In genomic region chr6:138987643-138988468, GRCh38 we compare ENCODE assay signal across 8 cellular contexts. TPM values are rescaled to one million over a fixed set of nuclear protein-coding genes. Genes with fewer than 3 reads are reported as not detected.
DNase-seq lines count a peak whose midpoint lies in the region; TF ChIP-seq lines count a peak whose summit lies in the region.

REPS1 (minus strand) TSS chr6:138988253; CDS start chr6:138987682, 571 bp downstream.

- H3K4me2 ChIP-seq in neural progenitor cell = peak within 1 kb of the TSS; percentile 93

- H3K27ac Mint-ChIP-seq in neural progenitor cell = peak within 1 kb of the TSS; percentile 76

- H3F3A ChIP-seq in neural progenitor cell (ENCODE audit: low read depth) = no peaks in the 10 kb centered on the region

- H3K9me3 ChIP-seq in neural progenitor cell (ENCODE audit: low read depth) = no peaks in the 10 kb centered on the region

- peaks cover 16% of the 10 kb centered on the region for H3K4me1 ChIP-seq in neural progenitor cell

- peak within 1 kb of the TSS; percentile 97 for H2AFZ ChIP-seq in neural progenitor cell (replicated peaks)

- H3K27me3 Mint-ChIP-seq in neural progenitor cell (ENCODE audit: insufficient read depth, low read depth) = peaks cover 5% of the 10 kb centered on the region

- no peaks in the 10 kb centered on the region for H3K36me3 ChIP-seq in neural progenitor cell

- H4K20me1 ChIP-seq in neural progenitor cell (ENCODE audit: low read depth) = peaks cover 44% of the 10 kb centered on the region

- H3K27ac ChIP-seq in neural progenitor cell = peak within 1 kb of the TSS; percentile 84

- H3K4me3 ChIP-seq in foreskin fibroblast (ENCODE audit: low read depth in 1 of 2, low read length in 2 of 2) = peak within 1 kb of the TSS; percentile 84 to 94
- H3K4me3 ChIP-seq in neural progenitor cell = peak within 1 kb of the TSS; percentile 93

- H3K79me2 ChIP-seq in neural progenitor cell (ENCODE audit: low read depth) = peaks cover 49% of the 10 kb centered on the region

- no peaks in the 10 kb centered on the region for H3K36me3 Mint-ChIP-seq in neural progenitor cell

- peaks cover 19% of the 10 kb centered on the region for H3K4me1 Mint-ChIP-seq in neural progenitor cell

- H3K4me3 Mint-ChIP-seq in neural progenitor cell = peak within 1 kb of the TSS; percentile 92

- peak; percentile 90 for TF ChIP-seq CTCF in foreskin fibroblast (IDR thresholded peaks at IDR 0.05; ENCODE audit: low read depth, low read length)
- peak; percentile 97 for TF ChIP-seq CTCF in neural progenitor cell (IDR thresholded peaks at IDR 0.05)

- peak within 1 kb of the TSS; percentile 81 for H3K9ac ChIP-seq in neural progenitor cell

- DNase-seq in GDM1 (lab: John Stamatoyannopoulos, UW) (peak; percentile 87), H4 (ENCODE audit: low spot score) (peak; percentile 70), LoVo (ENCODE audit: low spot score) (peak; percentile 90), SIG-M5 treated with dmso at 0.1 percent for 504 hours (lab: John Stamatoyannopoulos, UW; ENCODE audit: unreplicated experiment) (peak; percentile 82), activated gamma-delta T cell treated with Interleukin-2 at 50 U/mL for 16 hours (peak; percentile 89), foreskin fibroblast (peak; percentile 82 to 95), neural progenitor cell (ENCODE audit: low spot score) (peak; percentile 97), stromal cell of bone marrow (ENCODE audit: low read depth) (peak; percentile 83)

- no peaks in the 10 kb centered on the region for H3K9me3 Mint-ChIP-seq in neural progenitor cell

- H3K27me3 ChIP-seq in neural progenitor cell = no peaks in the 10 kb centered on the region

RNA-seq across cellular contexts. Expression of gene REPS1, which starts in this region (rescaled TPM):
- total RNA-seq in H4 (2014; rRNA removed; shearing (Covaris generic)) = 19.7 and 25.1 TPM in 2 replicates
- 86.1 and 97.5 TPM in 2 replicates for total RNA-seq in neural progenitor cell (ENCODE audit: low replicate concordance)

Comparison
In these comparisons a context has a peak if more than half of its experiments do, and no peak if none do; other contexts are left out.
1. Peak in every context shown above with its lines: DNase-seq, H3K4me3 ChIP-seq and H3K27ac ChIP-seq.